In genomic region chr9:128580731-128581130, GRCh38 we compare ENCODE assay signal across 30 cellular contexts.
"Had no signal": no experiment of that assay in that cellular context is flagged by ENCODE, and none has a peak within 500 bp of the region (broad histone marks: within the 10 kb centered on the region; RNA-seq: fewer than 3 reads in every experiment).

No MANE protein-coding gene starts in this region.

- H3K4me1 ChIP-seq: colonic mucosa, foreskin keratinocyte, gastrocnemius medialis had no signal

- H3K27ac ChIP-seq: ascending aorta, brain microvascular endothelial cell, colonic mucosa, esophagus muscularis mucosa, foreskin keratinocyte, gastrocnemius medialis, heart left ventricle had no signal

- H3K27ac Mint-ChIP-seq: activated CD4-positive, alpha-beta memory T cell treated with anti-CD3 and anti-CD28 coated beads, Interleukin-2, amount 10 ng/mL, durations not matched to agents 7 days and 5 days; activated naive CD4-positive, alpha-beta T cell treated with anti-CD3 and anti-CD28 coated beads, Interleukin-2, amount 10 ng/mL, durations not matched to agents 7 days and 5 days; activated naive CD8-positive, alpha-beta T cell treated with anti-CD3 and anti-CD28 coated beads, Interleukin-2, amount 10 ng/mL, durations not matched to agents 7 days and 5 days; activated T-cell treated with anti-CD3 and anti-CD28 coated beads, Interleukin-2, amount 50 U/mL, for 24 hours; activated T-helper 1 cell treated with anti-CD3 and anti-CD28 coated beads, Interleukin-12 subunit alpha, Interleukin-12 subunit beta, Interleukin-2, Interleukin-4 antibody, amounts not matched to agents 30 ng/mL and 10 ng/mL and 1 ng/mL, durations not matched to agents 14 hours and 24 hours and 36 hours; activated T-helper 2 cell treated with anti-CD3 and anti-CD28 coated beads, Interferon-gamma antibody, Interleukin-2, Interleukin-4, amounts not matched to agents 10 μg/mL and 5 μg/mL and 100 μg/mL, durations not matched to agents 14 hours and 24 hours and 36 hours; dendritic cell treated with granulocyte-macrophage colony-stimulating factor and Interleukin-4, amounts not matched to agents 40 ng/mL and 50 ng/mL, for 4 days; endodermal cell had no signal

- H3K4me1 Mint-ChIP-seq: activated naive CD8-positive, alpha-beta T cell treated with anti-CD3 and anti-CD28 coated beads, Interleukin-2, amount 10 ng/mL, durations not matched to agents 7 days and 5 days; central memory CD8-positive, alpha-beta T cell; endodermal cell had no signal

- H3K9me3 Mint-ChIP-seq: activated CD4-positive, alpha-beta memory T cell treated with anti-CD3 and anti-CD28 coated beads, Interleukin-2, amount 10 ng/mL, durations not matched to agents 7 days and 5 days; activated naive CD4-positive, alpha-beta T cell treated with anti-CD3 and anti-CD28 coated beads, Interleukin-2, amount 10 ng/mL, durations not matched to agents 7 days and 5 days; activated naive CD4-positive, alpha-beta T cell treated with anti-CD3 and anti-CD28 coated beads, Interleukin-2, amount 50 U/mL, for 72 hours; activated naive CD8-positive, alpha-beta T cell treated with anti-CD3 and anti-CD28 coated beads, Interleukin-2, amount 10 ng/mL, durations not matched to agents 7 days and 5 days; activated T-cell treated with anti-CD3 and anti-CD28 coated beads, Interleukin-2, amount 50 U/mL, for 24 hours; activated T-helper 1 cell treated with anti-CD3 and anti-CD28 coated beads, Interleukin-12 subunit alpha, Interleukin-12 subunit beta, Interleukin-2, Interleukin-4 antibody, amounts not matched to agents 30 ng/mL and 10 ng/mL and 1 ng/mL, durations not matched to agents 14 hours and 24 hours and 36 hours; activated T-helper 2 cell treated with anti-CD3 and anti-CD28 coated beads, Interferon-gamma antibody, Interleukin-2, Interleukin-4, amounts not matched to agents 10 μg/mL and 5 μg/mL and 100 μg/mL, durations not matched to agents 14 hours and 24 hours and 36 hours; central memory CD8-positive, alpha-beta T cell; dendritic cell treated with granulocyte-macrophage colony-stimulating factor and Interleukin-4, amounts not matched to agents 40 ng/mL and 50 ng/mL, for 4 days; endodermal cell had no signal

- H3K9me3 ChIP-seq: ascending aorta, colonic mucosa, esophagus muscularis mucosa, gastrocnemius medialis, heart left ventricle had no signal

- H3K27me3 ChIP-seq: ascending aorta, brain microvascular endothelial cell, colonic mucosa, dorsolateral prefrontal cortex, esophagus muscularis mucosa, foreskin keratinocyte, gastrocnemius medialis, heart left ventricle had no signal

- H3K4me3 ChIP-seq: ascending aorta, colonic mucosa, dorsolateral prefrontal cortex, esophagus muscularis mucosa, gastrocnemius medialis, heart left ventricle had no signal

- DNase-seq: activated CD4-positive, alpha-beta memory T cell treated with anti-CD3 and anti-CD28 coated beads, Interleukin-2, amount 10 ng/mL, durations not matched to agents 7 days and 5 days; activated CD4-positive, alpha-beta T cell treated with anti-CD3 and anti-CD28 coated beads for 4 hours; activated CD4-positive, alpha-beta T cell treated with anti-CD3 and anti-CD28 coated beads, Interleukin-2, amount 50 U/mL, for 4 hours; activated CD4-positive, CD25-positive, alpha-beta regulatory T cell; activated CD4-positive, CD25-positive, alpha-beta regulatory T cell treated with anti-CD3 and anti-CD28 coated beads, Interleukin-2, amount 50 U/mL, for 72 hours; activated CD8-positive, alpha-beta memory T cell treated with anti-CD3 and anti-CD28 coated beads, Interleukin-2, amount 50 U/mL, for 48 hours; activated gamma-delta T cell; activated naive CD4-positive, alpha-beta T cell; activated naive CD4-positive, alpha-beta T cell treated with anti-CD3 and anti-CD28 coated beads, Interleukin-2, amount 10 ng/mL, durations not matched to agents 7 days and 5 days; activated naive CD8-positive, alpha-beta T cell treated with anti-CD3 and anti-CD28 coated beads, Interleukin-2, amount 10 ng/mL, durations not matched to agents 7 days and 5 days; activated T-cell treated with anti-CD3 and anti-CD28 coated beads for 4 hours; activated T-cell treated with anti-CD3 and anti-CD28 coated beads, Interleukin-2, amount 50 U/mL, for 24 hours; brain microvascular endothelial cell; colonic mucosa; dorsolateral prefrontal cortex; effector memory CD4-positive, alpha-beta T cell; endodermal cell; erythroblast; foreskin keratinocyte; gastrocnemius medialis; glutamatergic neuron; heart left ventricle; T-helper 2 cell had no signal

- ATAC-seq: activated naive CD4-positive, alpha-beta T cell treated with anti-CD3 and anti-CD28 coated beads, Interleukin-2, amount 50 U/mL, for 72 hours; foreskin keratinocyte; gastrocnemius medialis; heart left ventricle had no signal

- H3K4me3 Mint-ChIP-seq: activated CD4-positive, alpha-beta memory T cell treated with anti-CD3 and anti-CD28 coated beads, Interleukin-2, amount 10 ng/mL, durations not matched to agents 7 days and 5 days; activated naive CD4-positive, alpha-beta T cell treated with anti-CD3 and anti-CD28 coated beads, Interleukin-2, amount 10 ng/mL, durations not matched to agents 7 days and 5 days; activated naive CD8-positive, alpha-beta T cell treated with anti-CD3 and anti-CD28 coated beads, Interleukin-2, amount 10 ng/mL, durations not matched to agents 7 days and 5 days; activated T-cell treated with anti-CD3 and anti-CD28 coated beads, Interleukin-2, amount 50 U/mL, for 24 hours; activated T-helper 1 cell treated with anti-CD3 and anti-CD28 coated beads, Interleukin-12 subunit alpha, Interleukin-12 subunit beta, Interleukin-2, Interleukin-4 antibody, amounts not matched to agents 30 ng/mL and 10 ng/mL and 1 ng/mL, durations not matched to agents 14 hours and 24 hours and 36 hours; central memory CD8-positive, alpha-beta T cell; dendritic cell treated with granulocyte-macrophage colony-stimulating factor and Interleukin-4, amounts not matched to agents 40 ng/mL and 50 ng/mL, for 4 days; endodermal cell had no signal

- H3K27me3 Mint-ChIP-seq: activated CD4-positive, alpha-beta memory T cell treated with anti-CD3 and anti-CD28 coated beads, Interleukin-2, amount 10 ng/mL, durations not matched to agents 7 days and 5 days; activated naive CD4-positive, alpha-beta T cell treated with anti-CD3 and anti-CD28 coated beads, Interleukin-2, amount 10 ng/mL, durations not matched to agents 7 days and 5 days; activated naive CD8-positive, alpha-beta T cell treated with anti-CD3 and anti-CD28 coated beads, Interleukin-2, amount 10 ng/mL, durations not matched to agents 7 days and 5 days; activated T-cell treated with anti-CD3 and anti-CD28 coated beads, Interleukin-2, amount 50 U/mL, for 24 hours; central memory CD8-positive, alpha-beta T cell; dendritic cell treated with granulocyte-macrophage colony-stimulating factor and Interleukin-4, amounts not matched to agents 40 ng/mL and 50 ng/mL, for 4 days had no signal
